In genomic region chr17:49514374-49514738, GRCh38 we compare ENCODE assay signal across 12 cellular contexts. TPM values are rescaled to one million over a fixed set of nuclear protein-coding genes. Genes with fewer than 3 reads are reported as not detected.
DNase-seq lines count a peak whose midpoint lies in the region; ATAC-seq and TF ChIP-seq lines count a peak whose summit lies in the region.
"Had no signal": no experiment of that assay in that cellular context is flagged by ENCODE, and none has a peak within 500 bp of the region (broad histone marks: within the 10 kb centered on the region; RNA-seq: fewer than 3 reads in every experiment).

No MANE protein-coding gene starts in this region.

- 63% methylated on average over 3 of the region's 3 CpGs for WGBS in smooth muscle cell (ENCODE audit: low lambda C conversion rate)

- no peaks in the 10 kb centered on the region for H3K36me3 Mint-ChIP-seq in WTC11
- no peaks in the 10 kb centered on the region for H3K36me3 Mint-ChIP-seq in activated CD4-positive, alpha-beta T cell treated with anti-CD3 and anti-CD28 coated beads, Interleukin-2, amount 10 ng/mL, durations not matched to agents 7 days and 5 days (ENCODE audit: low read depth)

- H3K27ac ChIP-seq in smooth muscle cell (ENCODE audit: low read depth) = no peak overlapping the region

- H3K79me2 ChIP-seq in smooth muscle cell (ENCODE audit: low read depth) = no peaks in the 10 kb centered on the region

- H3K27me3 ChIP-seq in smooth muscle cell (ENCODE audit: low read depth) = no peaks in the 10 kb centered on the region

- peaks cover 10% of the 10 kb centered on the region for H3K4me1 ChIP-seq in smooth muscle cell (ENCODE audit: low read depth)
- H3K4me1 ChIP-seq: HAP-1 had no signal

- no peak overlapping the region for H2AFZ ChIP-seq in smooth muscle cell (ENCODE audit: low read depth)

- peaks cover 3% of the 10 kb centered on the region for H3F3A ChIP-seq in smooth muscle cell (ENCODE audit: low read depth)

- DNase-seq in GM12864 (ENCODE audit: low read depth) (no peak), WTC11 (ENCODE audit: low spot score) (peak; percentile 68), left ventricle myocardium superior (no peak), smooth muscle cell (lab: John Stamatoyannopoulos, UW; ENCODE audit: unreplicated experiment) (no peak), AG08395 (ENCODE audit: low spot score) (no peak), retina (no peak)
- DNase-seq in activated CD4-positive, alpha-beta T cell treated with anti-CD3 and anti-CD28 coated beads, Interleukin-2, amount 10 ng/mL, durations not matched to agents 7 days and 5 days = no peak
- no peak for DNase-seq in stimulated activated CD4-positive, alpha-beta T cell treated with anti-CD3 and anti-CD28 coated beads, Interleukin-12 subunit alpha, Interleukin-12 subunit beta, amount 100 ng/mL, for 4 hours
- DNase-seq: activated effector memory CD4-positive, alpha-beta T cell treated with anti-CD3 and anti-CD28 coated beads, Interleukin-2, amount 50 U/mL, for 16 hours; hippocampal formation; SHP77 treated with DMSO at 0.1 percent for 48 hours had no signal

- no peaks in the 10 kb centered on the region for H4K20me1 ChIP-seq in smooth muscle cell (ENCODE audit: low read depth)

- TF ChIP-seq CTCF in GM12864 (IDR thresholded peaks at IDR 0.05; ENCODE audit: low read depth, low read length, missing control alignments) = peak; percentile 26
- no peak; the same call in 1 of the 2 replicates for TF ChIP-seq CTCF in WTC11 (IDR thresholded peaks at IDR 0.05)
- peak; percentile 18 for TF ChIP-seq CTCF in smooth muscle cell (IDR thresholded peaks at IDR 0.05; ENCODE audit: borderline replicate concordance, insufficient read depth, poor library complexity, severe bottlenecking)

- no peak overlapping the region for H3K4me3 Mint-ChIP-seq in WTC11
- H3K4me3 Mint-ChIP-seq in activated CD4-positive, alpha-beta T cell treated with anti-CD3 and anti-CD28 coated beads, Interleukin-2, amount 10 ng/mL, durations not matched to agents 7 days and 5 days = no peak overlapping the region

- intact Hi-C loops in left ventricle myocardium superior (cut with micrococcal nuclease) = no loop called here

- H3K4me2 ChIP-seq in smooth muscle cell = no peak overlapping the region

- peaks cover 53% of the 10 kb centered on the region for H3K4me1 Mint-ChIP-seq in WTC11
- H3K4me1 Mint-ChIP-seq in activated CD4-positive, alpha-beta T cell treated with anti-CD3 and anti-CD28 coated beads, Interleukin-2, amount 10 ng/mL, durations not matched to agents 7 days and 5 days = no peaks in the 10 kb centered on the region

- no peak overlapping the region for H3K27ac Mint-ChIP-seq in WTC11
- H3K27ac Mint-ChIP-seq in activated CD4-positive, alpha-beta T cell treated with anti-CD3 and anti-CD28 coated beads, Interleukin-2, amount 10 ng/mL, durations not matched to agents 7 days and 5 days = no peak overlapping the region

- H3K36me3 ChIP-seq in smooth muscle cell (ENCODE audit: low read depth) = no peaks in the 10 kb centered on the region
- H3K36me3 ChIP-seq: HAP-1 had no signal

- CTCF ChIA-PET in WTC11 (lab: Charles Lee) = interaction anchor here (0.6 to 13.5 kb wide), 20 partner anchors 9 to 261 kb away, joined by 3 to 199 read pairs (median 5); partner anchors contain the start of gene NGFR
- CTCF ChIA-PET in activated CD4-positive, alpha-beta T cell treated with anti-CD3 and anti-CD28 coated beads, Interleukin-2, amount 10 ng/mL, durations not matched to agents 7 days and 5 days (lab: Charles Lee) = interaction anchor here (0.9 to 1.6 kb wide), 2 partner anchors 9 to 13 kb away, joined by 3 read pairs; no protein-coding TSS in a partner anchor

- H3K4me3 ChIP-seq in GM12864 (ENCODE audit: low read depth, low read length) = no peak overlapping the region
- H3K4me3 ChIP-seq in smooth muscle cell = no peak overlapping the region
- H3K4me3 ChIP-seq: HAP-1 had no signal

- no peaks in the 10 kb centered on the region for H3K9me3 Mint-ChIP-seq in WTC11
- no peaks in the 10 kb centered on the region for H3K9me3 Mint-ChIP-seq in activated CD4-positive, alpha-beta T cell treated with anti-CD3 and anti-CD28 coated beads, Interleukin-2, amount 10 ng/mL, durations not matched to agents 7 days and 5 days

- H3K9me3 ChIP-seq in smooth muscle cell (replicated peaks; ENCODE audit: low read depth) = no peaks in the 10 kb centered on the region
- H3K9me3 ChIP-seq: HAP-1 had no signal

- ATAC-seq in WTC11 (peak; percentile 74), left ventricle myocardium superior (peak; percentile 34)

- H3K27me3 Mint-ChIP-seq in WTC11 (ENCODE audit: low read depth) = no peaks in the 10 kb centered on the region
- H3K27me3 Mint-ChIP-seq in activated CD4-positive, alpha-beta T cell treated with anti-CD3 and anti-CD28 coated beads, Interleukin-2, amount 10 ng/mL, durations not matched to agents 7 days and 5 days = peaks cover 8% of the 10 kb centered on the region

- POLR2A ChIA-PET in WTC11 (lab: Charles Lee) = interaction anchor here (0.7 kb wide), 1 partner anchor 76 kb away, joined by 8 read pairs; no protein-coding TSS in a partner anchor
- POLR2A ChIA-PET in activated CD4-positive, alpha-beta T cell treated with anti-CD3 and anti-CD28 coated beads, Interleukin-2, amount 10 ng/mL, durations not matched to agents 7 days and 5 days (lab: Charles Lee) = interaction anchor here (0.6 kb wide), 1 partner anchor 51 kb away, joined by 3 read pairs; no protein-coding TSS in a partner anchor

- no peak overlapping the region for H3K9ac ChIP-seq in smooth muscle cell (ENCODE audit: low read depth)

TF ChIP-seq in WTC11, 78 proteins besides CTCF, POLR2A, EP300 and RAD21:
- 0 out of 2 replicates have a peak, but pooled peaks have one; percentile 2 for TF ChIP-seq USF2 (CRISPR knock-in tag; IDR thresholded peaks at IDR 0.05)
- TF ChIP-seq ZNF281 (CRISPR knock-in tag; IDR thresholded peaks at IDR 0.05) = no peak

RNA-seq across cellular contexts. Expression of gene NGFR, which starts 19.3 kb away (rescaled TPM):
- 11.3 to 12.4 TPM (median 12.1 TPM) in 3 replicates for total RNA-seq in WTC11 (2021)
- 4.1 TPM for total RNA-seq in left ventricle myocardium superior
- total RNA-seq in smooth muscle cell = 1.3 and 2.4 TPM in 2 replicates
- 2.3 and 2.5 TPM in 2 replicates for polyA plus RNA-seq in smooth muscle cell
- under 1 TPM in 1 of 2 experiments, not detected in 1; 0.07 TPM for total RNA-seq in activated CD4-positive, alpha-beta T cell treated with anti-CD3 and anti-CD28 coated beads, Interleukin-2, amount 10 ng/mL, durations not matched to agents 7 days and 5 days
